Comparison of ENCODE assay signal across 8 cellular contexts in the genomic region with DNA sequence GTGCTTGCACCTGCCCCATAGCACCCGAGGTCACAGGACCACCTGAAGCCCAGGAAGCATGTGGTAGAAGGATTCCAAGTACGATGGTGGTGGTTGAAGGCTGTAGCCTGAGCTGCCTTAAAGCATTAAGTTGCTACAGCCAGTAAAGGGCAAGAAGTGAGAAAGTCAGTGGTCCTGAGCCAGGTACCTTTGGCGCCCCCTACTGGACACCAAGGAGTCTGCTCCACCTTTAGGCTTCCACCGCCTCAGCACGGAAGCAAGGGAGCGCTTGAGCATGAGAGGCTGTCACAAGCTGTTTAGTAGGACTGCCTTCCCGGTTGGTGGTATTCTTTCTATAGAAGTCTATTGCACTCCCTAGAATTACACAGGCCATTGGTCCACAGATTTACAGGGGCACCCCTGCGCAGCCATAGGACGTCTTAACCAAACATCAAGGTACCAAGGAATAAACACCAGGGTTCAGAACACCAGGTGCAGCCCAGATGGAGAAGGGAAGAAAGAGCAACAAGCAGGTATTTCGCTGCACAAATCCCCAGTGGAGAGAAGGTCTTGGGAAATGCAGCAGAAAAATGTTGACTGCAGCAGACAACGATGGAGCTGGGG. TPM values are rescaled to one million over a fixed set of nuclear protein-coding genes. Genes with fewer than 3 reads are reported as not detected.
DNase-seq lines count a peak whose midpoint lies in the region; ATAC-seq and TF ChIP-seq lines count a peak whose summit lies in the region.

No MANE protein-coding gene starts in this region.

- CTCF ChIA-PET in T-cell (lab: Charles Lee): interaction anchor here (1.0 to 1.3 kb wide), 3 partner anchors 13 to 17 kb away, joined by 3 to 5 read pairs (median 4); no protein-coding TSS in a partner anchor

- intact Hi-C loops in ascending aorta (cut with DNase I): no loop called here

- DNase-seq in NCI-H2171 treated with DMSO at 0.1 percent for 48 hours (lab: John Stamatoyannopoulos, UW) (peak; percentile 23), NCI-H2171 (lab: John Stamatoyannopoulos, UW) (no peak), LoVo (ENCODE audit: low spot score) (peak; percentile 13), T-cell (peak in 33 of 34 experiments; percentile 5 to 62 (median 46)), ascending aorta (ENCODE audit: low spot score in 2 of 2) (no peak), iPS DF 6.9 (ENCODE audit: low read depth, low spot score) (peak; percentile 81), hepatic stellate cell (ENCODE audit: low spot score) (no peak)
- DNase-seq in stimulated activated CD4-positive, alpha-beta T cell treated with anti-CD3 and anti-CD28 coated beads, Interleukin-15, amount 100 ng/mL, for 48 hours (ENCODE audit: low read depth in 2 of 2): peak; percentile 42 to 56

- H3K27ac ChIP-seq in ascending aorta: no peak overlapping the region
- no peak overlapping the region for H3K27ac ChIP-seq in iPS DF 6.9 (ENCODE audit: low read length)

- H3K9me3 Mint-ChIP-seq in T-cell: no peaks in the 10 kb centered on the region

- POLR2A ChIA-PET in T-cell (lab: Charles Lee): no interaction called here

- no peak overlapping the region for H3K27ac Mint-ChIP-seq in T-cell

- H3K27me3 Mint-ChIP-seq in T-cell: peaks cover 61 to 66% of the 10 kb centered on the region in 2 donors

- H3K9me3 ChIP-seq in ascending aorta: no peaks in the 10 kb centered on the region
- no peaks in the 10 kb centered on the region for H3K9me3 ChIP-seq in iPS DF 6.9 (ENCODE audit: control insufficient read depth, insufficient read depth, low read length)

- peak overlapping the region in 2 of 3 donors; percentile 9 to 50 for H3K4me3 Mint-ChIP-seq in T-cell

- peaks cover 9% of the 10 kb centered on the region in 2 donors for H3K4me1 ChIP-seq in ascending aorta
- peaks cover 3% of the 10 kb centered on the region for H3K4me1 ChIP-seq in iPS DF 6.9 (ENCODE audit: control insufficient read depth, insufficient read depth, low read length)

- ATAC-seq in T-cell (replicated peaks in 1 of 4): peak; percentile 56 to 69 (median 60)

- H3K36me3 ChIP-seq in ascending aorta (no peaks in the 10 kb centered on the region), iPS DF 6.9 (ENCODE audit: control insufficient read depth, insufficient read depth, low read length) (no peaks in the 10 kb centered on the region)

- H3K4me1 Mint-ChIP-seq in T-cell: peaks cover 11 to 16% (median 12%) of the 10 kb centered on the region in 3 donors

- peaks cover 11% of the 10 kb centered on the region for H3K27me3 ChIP-seq in ascending aorta
- peaks cover 35% of the 10 kb centered on the region for H3K27me3 ChIP-seq in iPS DF 6.9 (ENCODE audit: control insufficient read depth, insufficient read depth, low read length)

- WGBS in iPS DF 6.9 (ENCODE audit: insufficient coverage, insufficient read length): no CpG with 5 or more reads among the region's 11 CpGs

- no peaks in the 10 kb centered on the region for H3K36me3 Mint-ChIP-seq in T-cell

- TF ChIP-seq CTCF in ascending aorta (IDR thresholded peaks at IDR 0.05): peak; percentile 11 to 54 (median 31)

- H3K4me3 ChIP-seq in ascending aorta: no peak overlapping the region
- H3K4me3 ChIP-seq in iPS DF 6.9 (ENCODE audit: low read length): no peak overlapping the region

RNA-seq across cellular contexts. Expression of a gene that starts 2.2 kb away (rescaled TPM):
- total RNA-seq in T-cell (under 1 TPM in 2 of 5 donors, not detected in 3; 0.20 to 0.22 TPM), ascending aorta (25.2 TPM)

Comparison
In these comparisons a context has a peak if more than half of its experiments do, and no peak if none do; other contexts are left out.
1. DNase-seq: peak in NCI-H2171 treated with DMSO at 0.1 percent for 48 hours (single experiment), LoVo (single experiment), T-cell (33 of 34), iPS DF 6.9 (single experiment) and stimulated activated CD4-positive, alpha-beta T cell treated with anti-CD3 and anti-CD28 coated beads, Interleukin-15, amount 100 ng/mL, for 48 hours (2 of 2); none in NCI-H2171 (single experiment), ascending aorta (0 of 2) and hepatic stellate cell (single experiment).
2. RNA of a gene that starts 2.2 kb away (total RNA-seq): 25.2 TPM in ascending aorta (single experiment); 0.20 to 0.22 TPM in T-cell; every median in the first group is over 10 times any median in the second.